8 cellular contexts compared by ENCODE assay signal in the genomic region with DNA sequence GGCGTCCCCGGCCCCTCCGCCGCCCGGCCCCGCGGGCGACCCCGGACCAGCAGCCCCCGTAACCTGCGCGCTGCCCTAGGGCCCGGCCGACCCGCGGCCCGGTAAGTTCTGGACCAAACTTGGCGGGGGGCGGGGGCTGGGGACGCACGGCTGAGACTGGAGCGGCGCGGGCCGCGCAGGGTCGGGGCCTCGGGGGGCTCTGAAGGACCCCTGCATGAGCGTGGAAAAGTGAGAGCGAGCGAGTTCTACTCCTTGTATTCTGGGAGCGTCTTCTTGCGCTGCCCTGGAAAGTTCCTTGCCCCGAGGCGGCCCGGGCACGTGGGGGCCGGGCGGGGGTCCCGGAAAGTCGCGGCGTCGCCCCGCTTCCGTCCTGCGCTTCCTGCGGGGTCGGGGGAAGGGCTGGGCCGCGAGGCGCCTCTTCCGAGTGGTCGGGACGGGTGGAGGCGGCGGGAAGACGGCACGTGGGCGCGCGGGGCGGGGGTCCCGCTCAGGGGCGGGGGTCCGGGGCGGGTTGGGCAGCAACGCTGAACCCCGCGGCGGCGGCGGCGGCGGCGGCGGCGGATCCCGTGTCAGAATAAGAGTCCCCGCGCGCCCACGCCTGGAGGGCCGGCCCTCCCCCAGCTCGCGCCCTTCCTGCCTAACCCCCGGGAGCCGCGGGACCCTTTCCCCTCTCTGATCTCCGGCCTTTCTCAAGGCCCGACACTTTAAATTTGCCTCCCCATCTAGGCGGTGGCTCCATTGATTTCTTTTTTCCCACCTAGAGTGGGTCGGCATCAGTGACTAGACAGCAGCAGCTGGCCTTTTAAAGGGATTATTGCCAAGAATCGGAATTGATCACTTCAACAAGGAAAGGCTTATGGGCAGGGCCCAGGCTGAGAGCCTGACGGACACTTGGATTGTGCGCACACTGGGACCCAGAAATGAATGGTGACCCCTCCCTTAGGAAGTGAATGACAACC. TPM values are rescaled to one million over a fixed set of nuclear protein-coding genes. Genes with fewer than 3 reads are reported as not detected.
A peak's percentile ranks its signal among the peaks of the same experiment; 100 is the strongest.
DNase-seq lines count a peak whose midpoint lies in the region; ATAC-seq, FAIRE-seq and TF ChIP-seq lines count a peak whose summit lies in the region.

No MANE protein-coding gene starts in this region.

- DNase-seq in NOMO-1 treated with DMSO at 0.1 percent for 48 hours (lab: John Stamatoyannopoulos, UW; ENCODE audit: unreplicated experiment) (peak; percentile 13), NOMO-1 treated with dmso at 0.1 percent for 144 hours (lab: John Stamatoyannopoulos, UW; ENCODE audit: unreplicated experiment) (no peak), HS-5 (ENCODE audit: low read depth) (peak; percentile 53), T-cell (peak in 22 of 34 experiments; percentile 10 to 45 (median 22)), K562 (ENCODE audit: extremely low read depth in 1 of 4, low spot score in 3 of 4) (peak; percentile 54 to 76 (median 66)), islet precursor cell (peak; percentile 67), DMS79 treated with DMSO at 0.1 percent for 48 hours (lab: John Stamatoyannopoulos, UW) (no peak)
- DNase-seq in stimulated activated CD4-positive, alpha-beta T cell treated with anti-CD3 and anti-CD28 coated beads, Interleukin-12 subunit alpha, Interleukin-12 subunit beta, amount 100 ng/mL, for 4 hours, result peak; percentile 55

- peak overlapping the region; percentile 74 to 97 for H3K9ac ChIP-seq in K562 (ENCODE audit: insufficient read depth in 1 of 2, low read depth in 2 of 2, low read length in 2 of 2)

- intact Hi-C loops in K562 (cut with micrococcal nuclease), result loop anchor here (1.0 to 5.0 kb wide), 4 partner anchors 21 to 83 kb away; no protein-coding TSS in a partner anchor

- no TSS peak for BruUV-seq in K562 (replicated peaks; lab: Mats Ljungman, UMichigan)

- peak overlapping the region; percentile 91 to 95 for H3K27ac Mint-ChIP-seq in T-cell

- POLR2A ChIA-PET in T-cell (lab: Charles Lee), result interaction anchor here in 1 of 2 donors (0.9 kb wide), 1 partner anchor 84 kb away, joined by 3 read pairs; no protein-coding TSS in a partner anchor
- POLR2A ChIA-PET in K562 (lab: Yijun Ruan, JAX), result interaction anchor here (0.6 to 3.2 kb wide), 13 partner anchors 12 to 344 kb away, joined by 3 to 27 read pairs (median 6); no protein-coding TSS in a partner anchor

- peaks cover 92% of the 10 kb centered on the region for H3K79me2 ChIP-seq in K562 (ENCODE audit: control insufficient read depth, insufficient read depth, low read length)

- ATAC-seq in T-cell (replicated peaks in 1 of 4) (peak; percentile 13 to 37 (median 24)), K562 (peak; percentile 19)

- no peaks in the 10 kb centered on the region for H3K27me3 Mint-ChIP-seq in T-cell

- no peak for TF ChIP-seq CTCF in K562 (IDR thresholded peaks at IDR 0.05 in 2 of 3, conservative IDR thresholded peaks at IDR 0.05 in 1 of 3; ENCODE audit: insufficient read depth in 2 of 3, low read depth in 1 of 3, low read length in 3 of 3)

- peaks cover 68 to 77% (median 75%) of the 10 kb centered on the region in 3 donors for H3K4me1 Mint-ChIP-seq in T-cell

- WGBS in K562 (ENCODE audit: insufficient coverage, low coverage, missing lambda C conversion rate), result 2% methylated on average over 27 of the region's 96 CpGs

- TF ChIP-seq EP300 in K562 (IDR thresholded peaks at IDR 0.05; ENCODE audit: low read length), result no peak

- peak overlapping the region; percentile 90 for H3K27ac ChIP-seq in K562 (ENCODE audit: extremely low read depth, low read depth, low read length)

- peak overlapping the region; percentile 84 for H3K4me2 ChIP-seq in K562 (ENCODE audit: insufficient read depth, low read length)

- no peaks in the 10 kb centered on the region for H3K27me3 ChIP-seq in K562 (ENCODE audit: control insufficient read depth in 2 of 2, insufficient read depth in 2 of 2, low read length in 2 of 2)

- in situ Hi-C loops in K562 (cut with MboI), result no loop called here

- no peak for FAIRE-seq in K562 (lab: Jason Lieb, UNC)

- peaks cover 50 to 60% of the 10 kb centered on the region in 2 experiments for H3K4me1 ChIP-seq in K562 (replicated peaks in 1 of 2; ENCODE audit: control insufficient read depth in 2 of 2, insufficient read depth in 2 of 2, low read length in 2 of 2)

- no peak for TF ChIP-seq POLR2A in K562 (conservative IDR thresholded peaks at IDR 0.05)

- no peaks in the 10 kb centered on the region for H3K36me3 Mint-ChIP-seq in T-cell

- H2AFZ ChIP-seq in K562 (ENCODE audit: low read depth, low read length), result no peak overlapping the region

- H3K4me3 ChIP-seq in K562, result peak overlapping the region; percentile 78

- peaks cover 6% of the 10 kb centered on the region for H3K9me1 ChIP-seq in K562 (ENCODE audit: control insufficient read depth, insufficient read depth, low read length)

- CTCF ChIA-PET in T-cell (lab: Charles Lee), result interaction anchor here (0.5 to 2.9 kb wide), 10 partner anchors 10 to 86 kb away, joined by 3 to 31 read pairs (median 4); no protein-coding TSS in a partner anchor
- CTCF ChIA-PET in K562 (lab: Yijun Ruan, JAX; ENCODE audit: low intra/inter-chr PET ratio), result no interaction called here

- peak overlapping the region; percentile 95 for H3K4me3 Mint-ChIP-seq in T-cell

- no peaks in the 10 kb centered on the region for H3K9me3 Mint-ChIP-seq in T-cell

- TF ChIP-seq RAD21 in K562 (CRISPR knock-in tag; conservative IDR thresholded peaks at IDR 0.05 in 1 of 2, IDR thresholded peaks at IDR 0.05 in 1 of 2), result no peak

- H4K20me1 ChIP-seq in K562 (replicated peaks; ENCODE audit: control insufficient read depth, insufficient read depth, low read length), result peaks cover 46% of the 10 kb centered on the region

- peaks cover 39% of the 10 kb centered on the region; the same call in 2 of the 3 replicates for H3K36me3 ChIP-seq in K562 (ENCODE audit: control insufficient read depth, insufficient read depth, low read length)

- H3K9me3 ChIP-seq in K562 (replicated peaks; ENCODE audit: control insufficient read depth, insufficient read depth, low read depth, low read length), result no peaks in the 10 kb centered on the region

TF ChIP-seq in K562, 482 proteins besides CTCF, POLR2A, EP300 and RAD21 (continues in another document):
- TF ChIP-seq, protein P1, sequence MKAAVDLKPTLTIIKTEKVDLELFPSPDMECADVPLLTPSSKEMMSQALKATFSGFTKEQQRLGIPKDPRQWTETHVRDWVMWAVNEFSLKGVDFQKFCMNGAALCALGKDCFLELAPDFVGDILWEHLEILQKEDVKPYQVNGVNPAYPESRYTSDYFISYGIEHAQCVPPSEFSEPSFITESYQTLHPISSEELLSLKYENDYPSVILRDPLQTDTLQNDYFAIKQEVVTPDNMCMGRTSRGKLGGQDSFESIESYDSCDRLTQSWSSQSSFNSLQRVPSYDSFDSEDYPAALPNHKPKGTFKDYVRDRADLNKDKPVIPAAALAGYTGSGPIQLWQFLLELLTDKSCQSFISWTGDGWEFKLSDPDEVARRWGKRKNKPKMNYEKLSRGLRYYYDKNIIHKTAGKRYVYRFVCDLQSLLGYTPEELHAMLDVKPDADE (conservative IDR thresholded peaks at IDR 0.05; ENCODE audit: control insufficient read depth, low read depth, low read length), result peak; percentile 54
- 0 out of 4 replicates have a peak, but pooled peaks of 1 of the 2 experiments have one; percentile 50 for TF ChIP-seq MAZ (CRISPR knock-in tag; conservative IDR thresholded peaks at IDR 0.05 in 1 of 2, IDR thresholded peaks at IDR 0.05 in 1 of 2)

RNA-seq across cellular contexts. Expression of a gene that starts 0.7 kb away (rescaled TPM):
- total RNA-seq in T-cell (100 to 1,000 TPM; 114 to 144 (median 133) TPM), K562 (2014; rRNA removed) (114 and 141 TPM in 2 replicates), K562 (2014; rRNA removed; fragmentation: Illumina TruSeq; extraction: Trizol) (36.3 and 39.2 TPM in 2 replicates), K562 (2015; rRNA removed; fragmentation: Illumina TruSeq; extraction: Trizol) (61.2 and 65.5 TPM in 2 replicates), K562 (2021) (215 and 226 TPM in 2 replicates)
- total RNA-seq in K562 (2011; cell fraction: chromatin; rRNA removed; ENCODE audit: low replicate concordance), result 64.2 and 71.9 TPM in 2 replicates
- 40.3 and 42.0 TPM in 2 replicates for total RNA-seq in K562 (2011; cell fraction: nucleolus; rRNA removed)
- 44.1 and 58.8 TPM in 2 replicates for total RNA-seq in K562 (2011; cell fraction: nucleoplasm; rRNA removed)
- polyA plus RNA-seq in K562 (2011; rRNA removed) (25.4 and 33.0 TPM in 2 replicates), K562 (2014; fragmentation: Illumina TruSeq; extraction: Trizol) (44.2 and 80.9 TPM in 2 replicates), K562 (2014; fragmentation: Nextera tagmentation; extraction: Ambion mirVana) (1 to 10 TPM; 2.4 to 5.1 TPM), K562 (2014; rRNA removed) (88.4 and 112 TPM in 2 replicates)
- 21.1 and 45.0 TPM in 2 replicates for polyA plus RNA-seq in K562 (2011; cell fraction: cytosol; rRNA removed)
- polyA plus RNA-seq in K562 (2011; cell fraction: nucleus; rRNA removed), result 23.6 and 33.3 TPM in 2 replicates
- 44.9 and 60.8 TPM in 2 replicates for polyA plus RNA-seq in K562 (2012)
- 33.1 and 40.4 TPM in 2 replicates for polyA minus RNA-seq in K562 (2011; rRNA and poly(A)+ RNA removed)
- polyA minus RNA-seq in K562 (2011; cell fraction: cytosol; rRNA and poly(A)+ RNA removed), result 55.4 and 91.3 TPM in 2 replicates
- polyA minus RNA-seq in K562 (2011; cell fraction: nucleus; rRNA and poly(A)+ RNA removed), result 12.5 and 17.4 TPM in 2 replicates

Comparison
In these comparisons a context has a peak if more than half of its experiments do, and no peak if none do; other contexts are left out.
1. DNase-seq: peak in NOMO-1 treated with DMSO at 0.1 percent for 48 hours (single experiment), HS-5 (single experiment), T-cell (22 of 34), K562 (4 of 4), islet precursor cell (single experiment) and stimulated activated CD4-positive, alpha-beta T cell treated with anti-CD3 and anti-CD28 coated beads, Interleukin-12 subunit alpha, Interleukin-12 subunit beta, amount 100 ng/mL, for 4 hours (single experiment); none in NOMO-1 treated with dmso at 0.1 percent for 144 hours (single experiment) and DMS79 treated with DMSO at 0.1 percent for 48 hours (single experiment).